ENCODE assay signal across 17 cellular contexts in the genomic region with DNA sequence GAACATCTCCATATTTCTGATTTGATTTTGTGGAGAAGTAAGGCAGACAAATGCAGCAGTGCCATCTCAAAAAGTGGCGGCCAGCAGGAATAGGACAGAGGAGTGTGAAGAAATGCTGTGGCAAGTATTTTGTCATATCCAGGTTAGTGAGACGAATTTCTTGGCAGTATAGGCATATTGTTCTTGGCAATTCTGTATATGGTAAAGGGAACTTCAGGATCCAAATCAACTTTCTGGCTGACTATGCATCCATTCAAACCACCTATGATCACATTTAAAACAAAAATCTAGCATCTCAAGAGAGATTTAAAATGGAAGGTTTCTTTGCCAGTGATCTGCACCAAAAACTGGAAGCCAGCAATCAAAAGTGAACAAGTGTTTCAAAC.
"Had no signal": no experiment of that assay in that cellular context is flagged by ENCODE, and none has a peak within 500 bp of the region (broad histone marks: within the 10 kb centered on the region; RNA-seq: fewer than 3 reads in every experiment).

No MANE protein-coding gene starts in this region.

- H3K4me1 ChIP-seq: pancreas, uterus had no signal

- H3K27ac ChIP-seq: pancreas, uterus, WERI-Rb-1 had no signal

- FAIRE-seq: frontal cortex had no signal

- DNase-seq: activated CD4-positive, alpha-beta T cell treated with anti-CD3 and anti-CD28 coated beads for 36 hours; activated CD8-positive, alpha-beta memory T cell treated with anti-CD3 and anti-CD28 coated beads, Interleukin-2, amount 50 U/mL, for 4 hours; activated CD8-positive, alpha-beta T cell treated with anti-CD3 and anti-CD28 coated beads for 36 hours; activated naive CD8-positive, alpha-beta T cell treated with anti-CD3 and anti-CD28 coated beads, Interleukin-2, amount 50 U/mL, for 24 hours; activated T-cell treated with anti-CD3 and anti-CD28 coated beads, Interleukin-2, amount 50 U/mL, for 72 hours; heart right ventricle; islet precursor cell; nephron progenitor cell; pancreas; stimulated activated CD4-positive, alpha-beta T cell treated with anti-CD3 and anti-CD28 coated beads, Interleukin-15, amount 100 ng/mL, for 24 hours; stimulated activated CD4-positive, alpha-beta T cell treated with anti-CD3 and anti-CD28 coated beads, Interleukin-4, amount 100 ng/mL, for 4 hours; stimulated activated naive CD8-positive, alpha-beta T cell treated with anti-CD3 and anti-CD28 coated beads, Interleukin-15, amount 100 ng/mL, for 72 hours; T-cell; uterus; WERI-Rb-1 had no signal

- ATAC-seq: activated CD4-positive, alpha-beta T cell treated with anti-CD3 and anti-CD28 coated beads for 36 hours; activated CD8-positive, alpha-beta T cell treated with anti-CD3 and anti-CD28 coated beads for 36 hours; activated naive CD8-positive, alpha-beta T cell treated with anti-CD3 and anti-CD28 coated beads, Interleukin-2, amount 50 U/mL, for 24 hours; activated T-cell treated with anti-CD3 and anti-CD28 coated beads, Interleukin-2, amount 50 U/mL, for 72 hours; left lobe of liver; pancreas; stimulated activated naive CD8-positive, alpha-beta T cell treated with anti-CD3 and anti-CD28 coated beads, Interleukin-15, amount 100 ng/mL, for 72 hours; T-cell had no signal

- H3K27me3 ChIP-seq: heart right ventricle, pancreas, uterus had no signal

- H3K36me3 ChIP-seq: pancreas, uterus, WERI-Rb-1 had no signal

- H3K4me3 ChIP-seq: heart right ventricle, pancreas, uterus had no signal

- H3K9me3 ChIP-seq: pancreas, uterus had no signal
